In the genomic region with DNA sequence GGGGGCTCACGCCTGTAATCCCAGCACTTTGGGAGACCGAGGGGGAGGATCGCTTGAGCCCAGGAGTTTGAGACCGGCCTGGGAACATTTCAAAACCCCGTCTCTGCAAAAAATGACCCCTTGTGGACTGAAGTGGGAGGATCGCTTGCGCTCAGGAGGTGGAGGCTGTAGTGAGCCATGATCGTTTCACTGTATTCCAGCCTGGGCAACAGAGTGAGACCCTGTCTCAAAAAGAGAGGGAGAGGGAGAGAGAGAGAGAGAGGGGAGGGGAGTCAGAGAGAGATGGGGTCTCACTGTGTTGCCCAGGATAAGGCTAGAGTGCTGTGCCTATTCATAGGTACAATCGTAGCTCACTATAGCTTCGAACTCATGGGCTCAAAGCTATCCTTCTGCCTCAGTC, we compare ENCODE assay signal across 15 cellular contexts.
"Had no signal": no experiment of that assay in that cellular context is flagged by ENCODE, and none has a peak within 500 bp of the region (broad histone marks: within the 10 kb centered on the region; RNA-seq: fewer than 3 reads in every experiment).

No MANE protein-coding gene starts in this region.

- H3K27me3 ChIP-seq: esophagus muscularis mucosa, hepatocyte had no signal

- H3K9me3 ChIP-seq: esophagus muscularis mucosa, transverse colon had no signal

- H3K27ac Mint-ChIP-seq: activated T-cell treated with anti-CD3 and anti-CD28 coated beads, Interleukin-2, amount 50 U/mL, for 72 hours had no signal

- H3K9me3 Mint-ChIP-seq: activated T-cell treated with anti-CD3 and anti-CD28 coated beads, Interleukin-2, amount 50 U/mL, for 72 hours had no signal

- H3K27ac ChIP-seq: esophagus muscularis mucosa, hepatocyte, WERI-Rb-1 had no signal

- H3K4me3 Mint-ChIP-seq: activated T-cell treated with anti-CD3 and anti-CD28 coated beads, Interleukin-2, amount 50 U/mL, for 72 hours had no signal

- DNase-seq: activated CD4-positive, alpha-beta T cell treated with anti-CD3 and anti-CD28 coated beads, Interleukin-2, amount 50 U/mL, for 4 hours; activated effector memory CD4-positive, alpha-beta T cell treated with anti-CD3 and anti-CD28 coated beads, Interleukin-2, amount 50 U/mL, for 16 hours; activated naive CD4-positive, alpha-beta T cell treated with anti-CD3 and anti-CD28 coated beads, Interleukin-2, amount 50 U/mL, for 16 hours; activated T-cell treated with anti-CD3 and anti-CD28 coated beads, Interleukin-2, amount 50 U/mL, for 72 hours; effector CD8-positive, alpha-beta T cell; kidney; stimulated activated CD4-positive, alpha-beta T cell treated with anti-CD3 and anti-CD28 coated beads, Interleukin-12 subunit alpha, Interleukin-12 subunit beta, amount 100 ng/mL, for 4 hours; stimulated activated CD4-positive, alpha-beta T cell treated with anti-CD3 and anti-CD28 coated beads, Interleukin-1b, Interleukin-23, amount 100 ng/mL, for 48 hours; stimulated activated CD8-positive, alpha-beta memory T cell treated with anti-CD3 and anti-CD28 coated beads, Interleukin-4, amount 100 ng/mL, for 48 hours; stimulated activated naive CD4-positive, alpha-beta T cell treated with Interleukin-2 at 50 U/mL for 16 hours; transverse colon; WERI-Rb-1 had no signal

- H3K4me3 ChIP-seq: esophagus muscularis mucosa, hepatocyte had no signal

- H3K36me3 ChIP-seq: esophagus muscularis mucosa, transverse colon, WERI-Rb-1 had no signal

- ATAC-seq: activated T-cell treated with anti-CD3 and anti-CD28 coated beads, Interleukin-2, amount 50 U/mL, for 72 hours; left lobe of liver had no signal
